ENCODE assay signal across 27 cellular contexts in the genomic region with DNA sequence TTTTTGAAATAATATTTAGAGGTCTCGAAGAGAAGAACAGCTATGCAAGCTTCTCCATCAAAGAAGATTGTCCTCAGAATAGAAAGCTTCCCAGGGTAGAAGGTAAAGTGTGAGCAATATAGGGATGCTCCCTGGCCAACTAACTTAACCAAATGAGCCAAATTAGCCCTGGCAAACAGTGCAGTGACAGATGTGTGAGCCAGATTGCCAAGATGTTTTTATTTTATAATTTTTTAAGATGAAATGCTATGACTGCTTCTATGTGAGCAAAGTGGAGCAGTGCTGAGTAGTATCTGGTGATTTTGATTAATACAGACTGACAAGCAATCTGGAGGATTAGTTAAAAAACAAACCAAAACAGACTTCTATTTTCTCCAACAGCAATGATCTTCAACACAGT.
"Had no signal": no experiment of that assay in that cellular context is flagged by ENCODE, and none has a peak within 500 bp of the region (broad histone marks: within the 10 kb centered on the region; RNA-seq: fewer than 3 reads in every experiment).

No MANE protein-coding gene starts in this region.

- DNase-seq: activated CD4-positive, alpha-beta memory T cell treated with anti-CD3 and anti-CD28 coated beads, Interleukin-2, amount 10 ng/mL, durations not matched to agents 7 days and 5 days; activated CD4-positive, alpha-beta T cell treated with anti-CD3 and anti-CD28 coated beads for 36 hours; activated CD4-positive, alpha-beta T cell treated with anti-CD3 and anti-CD28 coated beads, Interleukin-2, amount 50 U/mL, for 1 hour; activated gamma-delta T cell; activated naive CD4-positive, alpha-beta T cell treated with anti-CD3 and anti-CD28 coated beads for 36 hours; activated naive CD8-positive, alpha-beta T cell treated with anti-CD3 and anti-CD28 coated beads, Interleukin-2, amount 10 ng/mL, durations not matched to agents 7 days and 5 days; activated T-cell treated with anti-CD3 and anti-CD28 coated beads for 4 hours; activated T-cell treated with anti-CD3 and anti-CD28 coated beads, Interleukin-2, amount 50 U/mL, for 48 hours; adrenal gland; anterior cingulate cortex; Kasumi-1; NCI-H146; NCI-H2029; NCI-H2107; NCI-H345; NCI-H774; NK-92 treated with Interleukin-12 subunit alpha and Interleukin-12 subunit beta, amount 100 ng/mL, for 24 hours; OCI-M1; Peyer's patch; Right ventricle myocardium superior; SJCRH30; SK-N-SH; T-helper 1 cell; WERI-Rb-1 had no signal

- H3K4me1 ChIP-seq: adrenal gland, SJCRH30 had no signal

- H3K27ac ChIP-seq: adrenal gland, coronary artery, Peyer's patch, RWPE1, SJCRH30, WERI-Rb-1 had no signal

- ATAC-seq: activated CD4-positive, alpha-beta T cell treated with anti-CD3 and anti-CD28 coated beads for 36 hours; activated T-helper 17 cell treated with anti-CD3 and anti-CD28 coated beads, Interleukin-2, amount 50 U/mL, for 72 hours had no signal

- H3K27me3 ChIP-seq: adrenal gland, Peyer's patch, SJCRH30 had no signal

- H3K9me2 ChIP-seq: SK-N-SH had no signal

- H3K4me3 ChIP-seq: adrenal gland, coronary artery, Peyer's patch, SJCRH30 had no signal

- H3K4me2 ChIP-seq: SK-N-SH had no signal

- H3K36me3 ChIP-seq: adrenal gland, Peyer's patch, SJCRH30, WERI-Rb-1 had no signal

- H3K9me3 ChIP-seq: adrenal gland, Peyer's patch, SJCRH30, SK-N-SH had no signal
